Comparison of ENCODE assay signal across 1 cellular context in the genomic region with DNA sequence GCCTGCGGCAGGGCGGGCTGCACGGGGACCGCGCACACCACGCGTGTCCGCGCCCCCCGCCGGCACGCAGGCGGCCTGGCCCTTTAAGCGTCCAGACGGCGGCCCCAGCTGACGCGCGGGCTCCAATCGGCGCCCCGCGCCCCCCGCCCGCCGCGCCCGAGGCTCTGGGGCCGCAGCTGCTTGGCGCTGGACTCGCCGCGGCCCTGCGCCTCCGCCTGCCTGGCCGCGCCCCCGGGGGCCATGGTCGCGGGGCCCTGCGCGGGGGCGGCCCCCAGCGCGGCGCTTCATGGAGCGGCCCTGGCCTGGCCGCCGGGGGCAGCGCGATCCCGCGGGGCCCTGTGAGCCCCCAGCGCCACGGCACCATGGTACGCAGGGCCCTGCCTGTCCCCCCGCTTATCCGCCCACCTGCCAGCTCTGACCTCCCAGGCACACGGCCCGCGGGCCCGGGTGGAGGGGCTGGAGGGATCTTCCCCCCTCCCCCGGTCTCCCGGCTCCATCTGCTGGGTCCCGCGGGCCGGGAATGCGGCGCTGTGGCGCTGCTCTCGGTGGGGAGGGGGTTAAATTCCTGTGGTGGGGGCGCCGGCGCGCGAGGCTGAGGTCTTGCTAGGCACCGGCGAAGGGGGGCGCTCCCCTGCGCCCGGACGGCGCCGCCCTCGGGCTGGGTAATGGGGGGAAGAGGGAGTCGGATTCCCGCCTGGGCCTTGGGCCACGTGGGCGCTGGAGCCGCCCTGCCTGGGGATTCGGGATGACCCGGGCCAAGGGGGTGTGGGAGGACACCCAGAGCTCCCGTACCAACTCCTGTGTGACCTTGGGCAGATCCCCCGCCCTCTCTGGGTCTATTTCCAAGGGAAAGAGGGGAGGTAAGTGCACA.
A peak's percentile ranks its signal among the peaks of the same experiment; 100 is the strongest.
TF ChIP-seq lines count a peak whose summit lies in the region.

No MANE protein-coding gene starts in this region.

TF ChIP-seq in HepG2, 621 proteins besides CTCF, POLR2A, EP300 and RAD21 (continued from another document and continues in another):
- TF ChIP-seq, protein P1, sequence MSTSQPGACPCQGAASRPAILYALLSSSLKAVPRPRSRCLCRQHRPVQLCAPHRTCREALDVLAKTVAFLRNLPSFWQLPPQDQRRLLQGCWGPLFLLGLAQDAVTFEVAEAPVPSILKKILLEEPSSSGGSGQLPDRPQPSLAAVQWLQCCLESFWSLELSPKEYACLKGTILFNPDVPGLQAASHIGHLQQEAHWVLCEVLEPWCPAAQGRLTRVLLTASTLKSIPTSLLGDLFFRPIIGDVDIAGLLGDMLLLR (CRISPR knock-in tag; IDR thresholded peaks at IDR 0.05): 0 out of 2 replicates have a peak, but pooled peaks have one; percentile 46
- TF ChIP-seq SRY (CRISPR knock-in tag; IDR thresholded peaks at IDR 0.05): peak; percentile 65; the same call in 1 of the 2 replicates
- TF ChIP-seq U2AF1 (optimal IDR thresholded peaks at IDR 0.05; ENCODE audit: low read depth, low read length): no peak
- no peak for TF ChIP-seq SUZ12 (IDR thresholded peaks at IDR 0.05; ENCODE audit: low read depth, low read length)
- TF ChIP-seq, protein P2, sequence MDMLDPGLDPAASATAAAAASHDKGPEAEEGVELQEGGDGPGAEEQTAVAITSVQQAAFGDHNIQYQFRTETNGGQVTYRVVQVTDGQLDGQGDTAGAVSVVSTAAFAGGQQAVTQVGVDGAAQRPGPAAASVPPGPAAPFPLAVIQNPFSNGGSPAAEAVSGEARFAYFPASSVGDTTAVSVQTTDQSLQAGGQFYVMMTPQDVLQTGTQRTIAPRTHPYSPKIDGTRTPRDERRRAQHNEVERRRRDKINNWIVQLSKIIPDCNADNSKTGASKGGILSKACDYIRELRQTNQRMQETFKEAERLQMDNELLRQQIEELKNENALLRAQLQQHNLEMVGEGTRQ (IDR thresholded peaks at IDR 0.05; ENCODE audit: low read depth, low read length): no peak
- TF ChIP-seq, protein P2 (CRISPR knock-in tag; IDR thresholded peaks at IDR 0.05; ENCODE audit: borderline replicate concordance): peak; percentile 57; the same call in 1 of the 2 replicates
- no peak for TF ChIP-seq SCMH1 (CRISPR knock-in tag; IDR thresholded peaks at IDR 0.05; ENCODE audit: borderline replicate concordance)
- no peak for TF ChIP-seq ZNF124 (CRISPR knock-in tag; IDR thresholded peaks at IDR 0.05)
- no peak for TF ChIP-seq JUNB (CRISPR knock-in tag; IDR thresholded peaks at IDR 0.05; ENCODE audit: borderline replicate concordance)
- 0 out of 2 replicates have a peak, but pooled peaks have one; percentile 35 for TF ChIP-seq POGZ (CRISPR knock-in tag; IDR thresholded peaks at IDR 0.05)
- TF ChIP-seq IKZF4 (CRISPR knock-in tag; IDR thresholded peaks at IDR 0.05; ENCODE audit: borderline replicate concordance, low read depth, not compliant biosample characterization): peak; percentile 48
- no peak for TF ChIP-seq KLF15 (CRISPR knock-in tag; IDR thresholded peaks at IDR 0.05; ENCODE audit: borderline replicate concordance)
- TF ChIP-seq ZSCAN20 (CRISPR knock-in tag; IDR thresholded peaks at IDR 0.05; ENCODE audit: borderline replicate concordance): no peak
- TF ChIP-seq RNF2 (conservative IDR thresholded peaks at IDR 0.05; ENCODE audit: low read depth): 0 out of 2 replicates have a peak, but pooled peaks have one; percentile 47
- TF ChIP-seq, protein P3, sequence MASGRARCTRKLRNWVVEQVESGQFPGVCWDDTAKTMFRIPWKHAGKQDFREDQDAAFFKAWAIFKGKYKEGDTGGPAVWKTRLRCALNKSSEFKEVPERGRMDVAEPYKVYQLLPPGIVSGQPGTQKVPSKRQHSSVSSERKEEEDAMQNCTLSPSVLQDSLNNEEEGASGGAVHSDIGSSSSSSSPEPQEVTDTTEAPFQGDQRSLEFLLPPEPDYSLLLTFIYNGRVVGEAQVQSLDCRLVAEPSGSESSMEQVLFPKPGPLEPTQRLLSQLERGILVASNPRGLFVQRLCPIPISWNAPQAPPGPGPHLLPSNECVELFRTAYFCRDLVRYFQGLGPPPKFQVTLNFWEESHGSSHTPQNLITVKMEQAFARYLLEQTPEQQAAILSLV (CRISPR knock-in tag; IDR thresholded peaks at IDR 0.05; ENCODE audit: borderline replicate concordance): peak; percentile 49; the same call in 1 of the 2 replicates
- TF ChIP-seq, protein P4, sequence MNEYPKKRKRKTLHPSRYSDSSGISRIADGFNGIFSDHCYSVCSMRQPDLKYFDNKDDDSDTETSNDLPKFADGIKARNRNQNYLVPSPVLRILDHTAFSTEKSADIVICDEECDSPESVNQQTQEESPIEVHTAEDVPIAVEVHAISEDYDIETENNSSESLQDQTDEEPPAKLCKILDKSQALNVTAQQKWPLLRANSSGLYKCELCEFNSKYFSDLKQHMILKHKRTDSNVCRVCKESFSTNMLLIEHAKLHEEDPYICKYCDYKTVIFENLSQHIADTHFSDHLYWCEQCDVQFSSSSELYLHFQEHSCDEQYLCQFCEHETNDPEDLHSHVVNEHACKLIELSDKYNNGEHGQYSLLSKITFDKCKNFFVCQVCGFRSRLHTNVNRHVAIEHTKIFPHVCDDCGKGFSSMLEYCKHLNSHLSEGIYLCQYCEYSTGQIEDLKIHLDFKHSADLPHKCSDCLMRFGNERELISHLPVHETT (CRISPR knock-in tag; conservative IDR thresholded peaks at IDR 0.05): no peak
- peak; percentile 96 for TF ChIP-seq TEAD3 (CRISPR knock-in tag; optimal IDR thresholded peaks at IDR 0.05; ENCODE audit: borderline replicate concordance)
- TF ChIP-seq, protein P5, sequence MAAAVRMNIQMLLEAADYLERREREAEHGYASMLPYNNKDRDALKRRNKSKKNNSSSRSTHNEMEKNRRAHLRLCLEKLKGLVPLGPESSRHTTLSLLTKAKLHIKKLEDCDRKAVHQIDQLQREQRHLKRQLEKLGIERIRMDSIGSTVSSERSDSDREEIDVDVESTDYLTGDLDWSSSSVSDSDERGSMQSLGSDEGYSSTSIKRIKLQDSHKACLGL (CRISPR knock-in tag; IDR thresholded peaks at IDR 0.05): peak; percentile 64; the same call in 1 of the 2 replicates
- TF ChIP-seq ZNF891 (CRISPR knock-in tag; IDR thresholded peaks at IDR 0.05): peak; percentile 54; the same call in 1 of the 2 replicates
- peak; percentile 63 for TF ChIP-seq KMT2B (CRISPR knock-in tag; IDR thresholded peaks at IDR 0.05)
- TF ChIP-seq ZNF543 (CRISPR knock-in tag; IDR thresholded peaks at IDR 0.05): peak; percentile 70; the same call in 1 of the 2 replicates
- TF ChIP-seq HOXD1 (CRISPR knock-in tag; IDR thresholded peaks at IDR 0.05): no peak
- no peak for TF ChIP-seq ZNF709 (CRISPR knock-in tag; IDR thresholded peaks at IDR 0.05)
- TF ChIP-seq, protein P6, sequence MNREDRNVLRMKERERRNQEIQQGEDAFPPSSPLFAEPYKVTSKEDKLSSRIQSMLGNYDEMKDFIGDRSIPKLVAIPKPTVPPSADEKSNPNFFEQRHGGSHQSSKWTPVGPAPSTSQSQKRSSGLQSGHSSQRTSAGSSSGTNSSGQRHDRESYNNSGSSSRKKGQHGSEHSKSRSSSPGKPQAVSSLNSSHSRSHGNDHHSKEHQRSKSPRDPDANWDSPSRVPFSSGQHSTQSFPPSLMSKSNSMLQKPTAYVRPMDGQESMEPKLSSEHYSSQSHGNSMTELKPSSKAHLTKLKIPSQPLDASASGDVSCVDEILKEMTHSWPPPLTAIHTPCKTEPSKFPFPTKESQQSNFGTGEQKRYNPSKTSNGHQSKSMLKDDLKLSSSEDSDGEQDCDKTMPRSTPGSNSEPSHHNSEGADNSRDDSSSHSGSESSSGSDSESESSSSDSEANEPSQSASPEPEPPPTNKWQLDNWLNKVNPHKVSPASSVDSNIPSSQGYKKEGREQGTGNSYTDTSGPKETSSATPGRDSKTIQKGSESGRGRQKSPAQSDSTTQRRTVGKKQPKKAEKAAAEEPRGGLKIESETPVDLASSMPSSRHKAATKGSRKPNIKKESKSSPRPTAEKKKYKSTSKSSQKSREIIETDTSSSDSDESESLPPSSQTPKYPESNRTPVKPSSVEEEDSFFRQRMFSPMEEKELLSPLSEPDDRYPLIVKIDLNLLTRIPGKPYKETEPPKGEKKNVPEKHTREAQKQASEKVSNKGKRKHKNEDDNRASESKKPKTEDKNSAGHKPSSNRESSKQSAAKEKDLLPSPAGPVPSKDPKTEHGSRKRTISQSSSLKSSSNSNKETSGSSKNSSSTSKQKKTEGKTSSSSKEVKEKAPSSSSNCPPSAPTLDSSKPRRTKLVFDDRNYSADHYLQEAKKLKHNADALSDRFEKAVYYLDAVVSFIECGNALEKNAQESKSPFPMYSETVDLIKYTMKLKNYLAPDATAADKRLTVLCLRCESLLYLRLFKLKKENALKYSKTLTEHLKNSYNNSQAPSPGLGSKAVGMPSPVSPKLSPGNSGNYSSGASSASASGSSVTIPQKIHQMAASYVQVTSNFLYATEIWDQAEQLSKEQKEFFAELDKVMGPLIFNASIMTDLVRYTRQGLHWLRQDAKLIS (CRISPR knock-in tag; IDR thresholded peaks at IDR 0.05): no peak
- TF ChIP-seq ZFP62 (CRISPR knock-in tag; IDR thresholded peaks at IDR 0.05): no peak
- peak; percentile 40 for TF ChIP-seq AGO1 (IDR thresholded peaks at IDR 0.05; ENCODE audit: low read depth, low read length, poor library complexity, severe bottlenecking)
- TF ChIP-seq HIVEP1 (CRISPR knock-in tag; IDR thresholded peaks at IDR 0.05): no peak
- no peak for TF ChIP-seq LCORL (IDR thresholded peaks at IDR 0.05)
- TF ChIP-seq LCORL (CRISPR knock-in tag; IDR thresholded peaks at IDR 0.05): peak; percentile 37; the same call in 1 of the 2 replicates
- TF ChIP-seq, protein P7, sequence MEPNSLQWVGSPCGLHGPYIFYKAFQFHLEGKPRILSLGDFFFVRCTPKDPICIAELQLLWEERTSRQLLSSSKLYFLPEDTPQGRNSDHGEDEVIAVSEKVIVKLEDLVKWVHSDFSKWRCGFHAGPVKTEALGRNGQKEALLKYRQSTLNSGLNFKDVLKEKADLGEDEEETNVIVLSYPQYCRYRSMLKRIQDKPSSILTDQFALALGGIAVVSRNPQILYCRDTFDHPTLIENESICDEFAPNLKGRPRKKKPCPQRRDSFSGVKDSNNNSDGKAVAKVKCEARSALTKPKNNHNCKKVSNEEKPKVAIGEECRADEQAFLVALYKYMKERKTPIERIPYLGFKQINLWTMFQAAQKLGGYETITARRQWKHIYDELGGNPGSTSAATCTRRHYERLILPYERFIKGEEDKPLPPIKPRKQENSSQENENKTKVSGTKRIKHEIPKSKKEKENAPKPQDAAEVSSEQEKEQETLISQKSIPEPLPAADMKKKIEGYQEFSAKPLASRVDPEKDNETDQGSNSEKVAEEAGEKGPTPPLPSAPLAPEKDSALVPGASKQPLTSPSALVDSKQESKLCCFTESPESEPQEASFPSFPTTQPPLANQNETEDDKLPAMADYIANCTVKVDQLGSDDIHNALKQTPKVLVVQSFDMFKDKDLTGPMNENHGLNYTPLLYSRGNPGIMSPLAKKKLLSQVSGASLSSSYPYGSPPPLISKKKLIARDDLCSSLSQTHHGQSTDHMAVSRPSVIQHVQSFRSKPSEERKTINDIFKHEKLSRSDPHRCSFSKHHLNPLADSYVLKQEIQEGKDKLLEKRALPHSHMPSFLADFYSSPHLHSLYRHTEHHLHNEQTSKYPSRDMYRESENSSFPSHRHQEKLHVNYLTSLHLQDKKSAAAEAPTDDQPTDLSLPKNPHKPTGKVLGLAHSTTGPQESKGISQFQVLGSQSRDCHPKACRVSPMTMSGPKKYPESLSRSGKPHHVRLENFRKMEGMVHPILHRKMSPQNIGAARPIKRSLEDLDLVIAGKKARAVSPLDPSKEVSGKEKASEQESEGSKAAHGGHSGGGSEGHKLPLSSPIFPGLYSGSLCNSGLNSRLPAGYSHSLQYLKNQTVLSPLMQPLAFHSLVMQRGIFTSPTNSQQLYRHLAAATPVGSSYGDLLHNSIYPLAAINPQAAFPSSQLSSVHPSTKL (CRISPR knock-in tag; IDR thresholded peaks at IDR 0.05): peak; percentile 15; the same call in 1 of the 2 replicates
- 0 out of 2 replicates have a peak, but pooled peaks have one; percentile 15 for TF ChIP-seq HOXA3 (CRISPR knock-in tag; IDR thresholded peaks at IDR 0.05)
- TF ChIP-seq, protein P8, sequence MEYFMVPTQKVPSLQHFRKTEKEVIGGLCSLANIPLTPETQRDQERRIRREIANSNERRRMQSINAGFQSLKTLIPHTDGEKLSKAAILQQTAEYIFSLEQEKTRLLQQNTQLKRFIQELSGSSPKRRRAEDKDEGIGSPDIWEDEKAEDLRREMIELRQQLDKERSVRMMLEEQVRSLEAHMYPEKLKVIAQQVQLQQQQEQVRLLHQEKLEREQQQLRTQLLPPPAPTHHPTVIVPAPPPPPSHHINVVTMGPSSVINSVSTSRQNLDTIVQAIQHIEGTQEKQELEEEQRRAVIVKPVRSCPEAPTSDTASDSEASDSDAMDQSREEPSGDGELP (IDR thresholded peaks at IDR 0.05; ENCODE audit: borderline replicate concordance, low read depth): peak; percentile 38; the same call in 1 of the 2 replicates
- no peak for TF ChIP-seq ZKSCAN8 (CRISPR knock-in tag; IDR thresholded peaks at IDR 0.05; ENCODE audit: borderline replicate concordance)
- TF ChIP-seq, protein P9, sequence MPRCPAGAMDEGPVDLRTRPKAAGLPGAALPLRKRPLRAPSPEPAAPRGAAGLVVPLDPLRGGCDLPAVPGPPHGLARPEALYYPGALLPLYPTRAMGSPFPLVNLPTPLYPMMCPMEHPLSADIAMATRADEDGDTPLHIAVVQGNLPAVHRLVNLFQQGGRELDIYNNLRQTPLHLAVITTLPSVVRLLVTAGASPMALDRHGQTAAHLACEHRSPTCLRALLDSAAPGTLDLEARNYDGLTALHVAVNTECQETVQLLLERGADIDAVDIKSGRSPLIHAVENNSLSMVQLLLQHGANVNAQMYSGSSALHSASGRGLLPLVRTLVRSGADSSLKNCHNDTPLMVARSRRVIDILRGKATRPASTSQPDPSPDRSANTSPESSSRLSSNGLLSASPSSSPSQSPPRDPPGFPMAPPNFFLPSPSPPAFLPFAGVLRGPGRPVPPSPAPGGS (CRISPR knock-in tag; IDR thresholded peaks at IDR 0.05): 0 out of 2 replicates have a peak, but pooled peaks have one; percentile 33
- TF ChIP-seq, protein P10, sequence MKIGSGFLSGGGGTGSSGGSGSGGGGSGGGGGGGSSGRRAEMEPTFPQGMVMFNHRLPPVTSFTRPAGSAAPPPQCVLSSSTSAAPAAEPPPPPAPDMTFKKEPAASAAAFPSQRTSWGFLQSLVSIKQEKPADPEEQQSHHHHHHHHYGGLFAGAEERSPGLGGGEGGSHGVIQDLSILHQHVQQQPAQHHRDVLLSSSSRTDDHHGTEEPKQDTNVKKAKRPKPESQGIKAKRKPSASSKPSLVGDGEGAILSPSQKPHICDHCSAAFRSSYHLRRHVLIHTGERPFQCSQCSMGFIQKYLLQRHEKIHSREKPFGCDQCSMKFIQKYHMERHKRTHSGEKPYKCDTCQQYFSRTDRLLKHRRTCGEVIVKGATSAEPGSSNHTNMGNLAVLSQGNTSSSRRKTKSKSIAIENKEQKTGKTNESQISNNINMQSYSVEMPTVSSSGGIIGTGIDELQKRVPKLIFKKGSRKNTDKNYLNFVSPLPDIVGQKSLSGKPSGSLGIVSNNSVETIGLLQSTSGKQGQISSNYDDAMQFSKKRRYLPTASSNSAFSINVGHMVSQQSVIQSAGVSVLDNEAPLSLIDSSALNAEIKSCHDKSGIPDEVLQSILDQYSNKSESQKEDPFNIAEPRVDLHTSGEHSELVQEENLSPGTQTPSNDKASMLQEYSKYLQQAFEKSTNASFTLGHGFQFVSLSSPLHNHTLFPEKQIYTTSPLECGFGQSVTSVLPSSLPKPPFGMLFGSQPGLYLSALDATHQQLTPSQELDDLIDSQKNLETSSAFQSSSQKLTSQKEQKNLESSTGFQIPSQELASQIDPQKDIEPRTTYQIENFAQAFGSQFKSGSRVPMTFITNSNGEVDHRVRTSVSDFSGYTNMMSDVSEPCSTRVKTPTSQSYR (CRISPR knock-in tag; IDR thresholded peaks at IDR 0.05; ENCODE audit: borderline replicate concordance): no peak
- peak; percentile 41; the same call in 1 of the 2 replicates for TF ChIP-seq RCOR2 (CRISPR knock-in tag; IDR thresholded peaks at IDR 0.05)
